Comparison of ENCODE assay signal across 10 cellular contexts in the genomic region with DNA sequence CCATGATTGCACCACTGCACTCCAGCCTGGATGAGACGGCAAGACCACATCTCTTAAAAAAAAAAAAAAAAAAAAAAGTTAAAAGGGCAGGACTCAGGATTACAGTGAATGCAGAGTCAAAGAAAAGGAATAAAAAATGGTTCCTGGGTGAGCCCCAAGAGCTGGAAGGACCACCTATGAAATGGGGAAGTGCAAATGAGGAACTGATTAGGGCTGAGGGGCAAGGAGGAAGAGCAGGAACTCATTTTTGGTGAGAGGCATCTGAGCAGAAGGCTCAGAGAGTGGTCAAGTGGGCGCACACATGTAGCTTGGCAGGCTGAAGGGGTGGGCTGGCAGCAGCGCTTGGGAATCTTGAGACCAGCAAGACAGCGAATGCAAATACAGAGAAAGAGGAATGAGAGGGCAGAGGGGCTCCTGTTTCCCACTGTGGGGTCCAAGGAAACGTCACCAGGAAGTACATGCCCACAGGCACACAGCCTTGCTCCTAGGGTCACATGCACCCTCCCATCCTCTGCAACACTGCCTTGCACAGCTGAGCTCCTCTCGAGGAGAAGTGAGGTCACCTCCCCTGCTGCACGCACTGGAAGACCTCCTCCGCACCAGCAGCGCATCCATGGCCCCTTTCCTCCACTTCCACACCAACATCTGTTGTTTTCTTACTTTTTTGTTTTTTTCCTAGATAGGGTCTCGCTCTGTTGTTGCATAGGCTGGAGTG. TPM values are rescaled to one million over a fixed set of nuclear protein-coding genes. Genes with fewer than 3 reads are reported as not detected.
DNase-seq lines count a peak whose midpoint lies in the region; ATAC-seq, FAIRE-seq and TF ChIP-seq lines count a peak whose summit lies in the region.
"Had no signal": no experiment of that assay in that cellular context is flagged by ENCODE, and none has a peak within 500 bp of the region (broad histone marks: within the 10 kb centered on the region; RNA-seq: fewer than 3 reads in every experiment).

No MANE protein-coding gene starts in this region.

- TF ChIP-seq CTCF in neural crest cell (conservative IDR thresholded peaks at IDR 0.05) = no peak

- no peak for DNase-seq in T-helper 2 cell treated with Interferon-gamma antibody and Interleukin-4, amounts not matched to agents 5 μg/mL and 100 μg/mL, for 36 hours (ENCODE audit: low spot score)
- DNase-seq in T-helper 2 cell = no peak
- DNase-seq in SKM-1 (lab: John Stamatoyannopoulos, UW; ENCODE audit: unreplicated experiment) = peak; percentile 41
- no peak for DNase-seq in neural crest cell (ENCODE audit: low read depth, low spot score)
- no peak for DNase-seq in GM19239 (ENCODE audit: insufficient read length, low spot score)
- DNase-seq in activated effector memory CD4-positive, alpha-beta T cell treated with anti-CD3 and anti-CD28 coated beads, Interleukin-2, amount 50 U/mL, for 16 hours = no peak
- no peak for DNase-seq in NCI-H526 (lab: John Stamatoyannopoulos, UW)
- DNase-seq: NCI-H2029 treated with DMSO at 0.1 percent for 48 hours had no signal

- peak; percentile 56 for ATAC-seq in HG02938 (IDR thresholded peaks at IDR 0.05; ENCODE audit: unreplicated experiment)

- FAIRE-seq in GM19239 (lab: Jason Lieb, UNC) = no peak
- FAIRE-seq: A204.1 had no signal

- H3K36me3 Mint-ChIP-seq in T-helper 2 cell treated with Interferon-gamma antibody and Interleukin-4, amounts not matched to agents 5 μg/mL and 100 μg/mL, for 36 hours (ENCODE audit: low read depth) = peaks cover 37% of the 10 kb centered on the region
- H3K36me3 Mint-ChIP-seq in neural crest cell (ENCODE audit: low read depth) = peaks cover 16% of the 10 kb centered on the region

- H3K4me3 Mint-ChIP-seq in T-helper 2 cell treated with Interferon-gamma antibody and Interleukin-4, amounts not matched to agents 5 μg/mL and 100 μg/mL, for 36 hours = no peak overlapping the region
- H3K4me3 Mint-ChIP-seq in neural crest cell = no peak overlapping the region

- H3K27ac Mint-ChIP-seq in T-helper 2 cell treated with Interferon-gamma antibody and Interleukin-4, amounts not matched to agents 5 μg/mL and 100 μg/mL, for 36 hours = peak overlapping the region; percentile 55
- H3K27ac Mint-ChIP-seq in neural crest cell (ENCODE audit: unreplicated experiment) = peak overlapping the region; percentile 50

- H3K9me3 Mint-ChIP-seq in T-helper 2 cell treated with Interferon-gamma antibody and Interleukin-4, amounts not matched to agents 5 μg/mL and 100 μg/mL, for 36 hours = no peaks in the 10 kb centered on the region
- no peaks in the 10 kb centered on the region for H3K9me3 Mint-ChIP-seq in neural crest cell

- no peaks in the 10 kb centered on the region for H3K27me3 Mint-ChIP-seq in T-helper 2 cell treated with Interferon-gamma antibody and Interleukin-4, amounts not matched to agents 5 μg/mL and 100 μg/mL, for 36 hours (ENCODE audit: low read depth)
- H3K27me3 Mint-ChIP-seq in neural crest cell (ENCODE audit: low read depth) = no peaks in the 10 kb centered on the region

- H3K4me1 Mint-ChIP-seq in T-helper 2 cell treated with Interferon-gamma antibody and Interleukin-4, amounts not matched to agents 5 μg/mL and 100 μg/mL, for 36 hours (ENCODE audit: low read depth) = peaks cover 10% of the 10 kb centered on the region
- no peaks in the 10 kb centered on the region for H3K4me1 Mint-ChIP-seq in neural crest cell

RNA-seq across cellular contexts. Expression of gene PRKX, which starts 49.7 kb away (rescaled TPM):
- total RNA-seq in neural crest cell = 57.3 and 62.3 TPM in 2 replicates
